ENCODE assay signal across 1 cellular context in the genomic region with DNA sequence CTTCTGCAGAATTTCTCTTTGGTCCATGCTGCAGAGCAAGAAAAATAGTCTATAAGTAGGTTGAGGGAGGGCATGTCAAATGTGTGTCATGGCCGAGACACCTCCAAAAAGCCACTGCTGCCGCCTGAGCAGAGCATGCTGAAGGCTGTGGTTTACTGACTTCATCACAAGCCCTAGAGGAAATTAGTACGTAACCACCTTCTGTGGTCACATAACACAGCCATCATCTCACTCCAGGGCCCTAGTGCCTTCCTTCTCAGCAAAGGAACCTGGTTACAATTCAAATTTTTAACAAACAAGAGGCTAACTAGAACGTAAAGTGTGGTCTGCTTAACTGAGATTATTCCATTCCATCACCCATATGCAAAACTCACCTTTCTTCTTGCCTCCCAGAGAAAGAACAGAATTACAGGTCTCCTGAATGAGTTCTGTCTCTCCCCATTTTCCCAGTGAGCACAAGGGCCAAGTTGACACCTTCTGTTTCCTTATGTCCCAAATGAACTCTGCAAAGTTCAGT.
TF ChIP-seq lines count a peak whose summit lies in the region.

A gene (minus strand): TSS at position 116 of the 517 bp plus-strand sequence.

TF ChIP-seq in GM12878, 131 proteins besides CTCF, POLR2A, EP300 and RAD21 (continued from another document and continues in another):
- TF ChIP-seq, protein P1, sequence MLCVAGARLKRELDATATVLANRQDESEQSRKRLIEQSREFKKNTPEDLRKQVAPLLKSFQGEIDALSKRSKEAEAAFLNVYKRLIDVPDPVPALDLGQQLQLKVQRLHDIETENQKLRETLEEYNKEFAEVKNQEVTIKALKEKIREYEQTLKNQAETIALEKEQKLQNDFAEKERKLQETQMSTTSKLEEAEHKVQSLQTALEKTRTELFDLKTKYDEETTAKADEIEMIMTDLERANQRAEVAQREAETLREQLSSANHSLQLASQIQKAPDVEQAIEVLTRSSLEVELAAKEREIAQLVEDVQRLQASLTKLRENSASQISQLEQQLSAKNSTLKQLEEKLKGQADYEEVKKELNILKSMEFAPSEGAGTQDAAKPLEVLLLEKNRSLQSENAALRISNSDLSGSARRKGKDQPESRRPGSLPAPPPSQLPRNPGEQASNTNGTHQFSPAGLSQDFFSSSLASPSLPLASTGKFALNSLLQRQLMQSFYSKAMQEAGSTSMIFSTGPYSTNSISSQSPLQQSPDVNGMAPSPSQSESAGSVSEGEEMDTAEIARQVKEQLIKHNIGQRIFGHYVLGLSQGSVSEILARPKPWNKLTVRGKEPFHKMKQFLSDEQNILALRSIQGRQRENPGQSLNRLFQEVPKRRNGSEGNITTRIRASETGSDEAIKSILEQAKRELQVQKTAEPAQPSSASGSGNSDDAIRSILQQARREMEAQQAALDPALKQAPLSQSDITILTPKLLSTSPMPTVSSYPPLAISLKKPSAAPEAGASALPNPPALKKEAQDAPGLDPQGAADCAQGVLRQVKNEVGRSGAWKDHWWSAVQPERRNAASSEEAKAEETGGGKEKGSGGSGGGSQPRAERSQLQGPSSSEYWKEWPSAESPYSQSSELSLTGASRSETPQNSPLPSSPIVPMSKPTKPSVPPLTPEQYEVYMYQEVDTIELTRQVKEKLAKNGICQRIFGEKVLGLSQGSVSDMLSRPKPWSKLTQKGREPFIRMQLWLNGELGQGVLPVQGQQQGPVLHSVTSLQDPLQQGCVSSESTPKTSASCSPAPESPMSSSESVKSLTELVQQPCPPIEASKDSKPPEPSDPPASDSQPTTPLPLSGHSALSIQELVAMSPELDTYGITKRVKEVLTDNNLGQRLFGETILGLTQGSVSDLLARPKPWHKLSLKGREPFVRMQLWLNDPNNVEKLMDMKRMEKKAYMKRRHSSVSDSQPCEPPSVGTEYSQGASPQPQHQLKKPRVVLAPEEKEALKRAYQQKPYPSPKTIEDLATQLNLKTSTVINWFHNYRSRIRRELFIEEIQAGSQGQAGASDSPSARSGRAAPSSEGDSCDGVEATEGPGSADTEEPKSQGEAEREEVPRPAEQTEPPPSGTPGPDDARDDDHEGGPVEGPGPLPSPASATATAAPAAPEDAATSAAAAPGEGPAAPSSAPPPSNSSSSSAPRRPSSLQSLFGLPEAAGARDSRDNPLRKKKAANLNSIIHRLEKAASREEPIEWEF (IDR thresholded peaks at IDR 0.05; ENCODE audit: insufficient replicate concordance, low read depth, low read length) = no peak
- peak; percentile 93 for TF ChIP-seq YY1 (IDR thresholded peaks at IDR 0.05; ENCODE audit: low read depth, low read length)
- TF ChIP-seq, protein P2, sequence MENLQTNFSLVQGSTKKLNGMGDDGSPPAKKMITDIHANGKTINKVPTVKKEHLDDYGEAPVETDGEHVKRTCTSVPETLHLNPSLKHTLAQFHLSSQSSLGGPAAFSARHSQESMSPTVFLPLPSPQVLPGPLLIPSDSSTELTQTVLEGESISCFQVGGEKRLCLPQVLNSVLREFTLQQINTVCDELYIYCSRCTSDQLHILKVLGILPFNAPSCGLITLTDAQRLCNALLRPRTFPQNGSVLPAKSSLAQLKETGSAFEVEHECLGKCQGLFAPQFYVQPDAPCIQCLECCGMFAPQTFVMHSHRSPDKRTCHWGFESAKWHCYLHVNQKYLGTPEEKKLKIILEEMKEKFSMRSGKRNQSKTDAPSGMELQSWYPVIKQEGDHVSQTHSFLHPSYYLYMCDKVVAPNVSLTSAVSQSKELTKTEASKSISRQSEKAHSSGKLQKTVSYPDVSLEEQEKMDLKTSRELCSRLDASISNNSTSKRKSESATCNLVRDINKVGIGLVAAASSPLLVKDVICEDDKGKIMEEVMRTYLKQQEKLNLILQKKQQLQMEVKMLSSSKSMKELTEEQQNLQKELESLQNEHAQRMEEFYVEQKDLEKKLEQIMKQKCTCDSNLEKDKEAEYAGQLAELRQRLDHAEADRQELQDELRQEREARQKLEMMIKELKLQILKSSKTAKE (IDR thresholded peaks at IDR 0.05; ENCODE audit: low read depth, poor library complexity, severe bottlenecking) = peak; percentile 85
- 0 out of 2 replicates have a peak, but pooled peaks have one; percentile 19 for TF ChIP-seq NR2F1 (conservative IDR thresholded peaks at IDR 0.05)
- TF ChIP-seq, protein P3, sequence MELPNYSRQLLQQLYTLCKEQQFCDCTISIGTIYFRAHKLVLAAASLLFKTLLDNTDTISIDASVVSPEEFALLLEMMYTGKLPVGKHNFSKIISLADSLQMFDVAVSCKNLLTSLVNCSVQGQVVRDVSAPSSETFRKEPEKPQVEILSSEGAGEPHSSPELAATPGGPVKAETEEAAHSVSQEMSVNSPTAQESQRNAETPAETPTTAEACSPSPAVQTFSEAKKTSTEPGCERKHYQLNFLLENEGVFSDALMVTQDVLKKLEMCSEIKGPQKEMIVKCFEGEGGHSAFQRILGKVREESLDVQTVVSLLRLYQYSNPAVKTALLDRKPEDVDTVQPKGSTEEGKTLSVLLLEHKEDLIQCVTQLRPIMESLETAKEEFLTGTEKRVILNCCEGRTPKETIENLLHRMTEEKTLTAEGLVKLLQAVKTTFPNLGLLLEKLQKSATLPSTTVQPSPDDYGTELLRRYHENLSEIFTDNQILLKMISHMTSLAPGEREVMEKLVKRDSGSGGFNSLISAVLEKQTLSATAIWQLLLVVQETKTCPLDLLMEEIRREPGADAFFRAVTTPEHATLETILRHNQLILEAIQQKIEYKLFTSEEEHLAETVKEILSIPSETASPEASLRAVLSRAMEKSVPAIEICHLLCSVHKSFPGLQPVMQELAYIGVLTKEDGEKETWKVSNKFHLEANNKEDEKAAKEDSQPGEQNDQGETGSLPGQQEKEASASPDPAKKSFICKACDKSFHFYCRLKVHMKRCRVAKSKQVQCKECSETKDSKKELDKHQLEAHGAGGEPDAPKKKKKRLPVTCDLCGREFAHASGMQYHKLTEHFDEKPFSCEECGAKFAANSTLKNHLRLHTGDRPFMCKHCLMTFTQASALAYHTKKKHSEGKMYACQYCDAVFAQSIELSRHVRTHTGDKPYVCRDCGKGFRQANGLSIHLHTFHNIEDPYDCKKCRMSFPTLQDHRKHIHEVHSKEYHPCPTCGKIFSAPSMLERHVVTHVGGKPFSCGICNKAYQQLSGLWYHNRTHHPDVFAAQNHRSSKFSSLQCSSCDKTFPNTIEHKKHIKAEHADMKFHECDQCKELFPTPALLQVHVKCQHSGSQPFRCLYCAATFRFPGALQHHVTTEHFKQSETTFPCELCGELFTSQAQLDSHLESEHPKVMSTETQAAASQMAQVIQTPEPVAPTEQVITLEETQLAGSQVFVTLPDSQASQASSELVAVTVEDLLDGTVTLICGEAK (IDR thresholded peaks at IDR 0.05; ENCODE audit: borderline replicate concordance) = peak; percentile 23; the same call in 1 of the 2 replicates
- TF ChIP-seq, protein P4, sequence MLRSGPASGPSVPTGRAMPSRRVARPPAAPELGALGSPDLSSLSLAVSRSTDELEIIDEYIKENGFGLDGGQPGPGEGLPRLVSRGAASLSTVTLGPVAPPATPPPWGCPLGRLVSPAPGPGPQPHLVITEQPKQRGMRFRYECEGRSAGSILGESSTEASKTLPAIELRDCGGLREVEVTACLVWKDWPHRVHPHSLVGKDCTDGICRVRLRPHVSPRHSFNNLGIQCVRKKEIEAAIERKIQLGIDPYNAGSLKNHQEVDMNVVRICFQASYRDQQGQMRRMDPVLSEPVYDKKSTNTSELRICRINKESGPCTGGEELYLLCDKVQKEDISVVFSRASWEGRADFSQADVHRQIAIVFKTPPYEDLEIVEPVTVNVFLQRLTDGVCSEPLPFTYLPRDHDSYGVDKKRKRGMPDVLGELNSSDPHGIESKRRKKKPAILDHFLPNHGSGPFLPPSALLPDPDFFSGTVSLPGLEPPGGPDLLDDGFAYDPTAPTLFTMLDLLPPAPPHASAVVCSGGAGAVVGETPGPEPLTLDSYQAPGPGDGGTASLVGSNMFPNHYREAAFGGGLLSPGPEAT (IDR thresholded peaks at IDR 0.05; ENCODE audit: low read depth) = peak; percentile 94
- TF ChIP-seq, protein P5, sequence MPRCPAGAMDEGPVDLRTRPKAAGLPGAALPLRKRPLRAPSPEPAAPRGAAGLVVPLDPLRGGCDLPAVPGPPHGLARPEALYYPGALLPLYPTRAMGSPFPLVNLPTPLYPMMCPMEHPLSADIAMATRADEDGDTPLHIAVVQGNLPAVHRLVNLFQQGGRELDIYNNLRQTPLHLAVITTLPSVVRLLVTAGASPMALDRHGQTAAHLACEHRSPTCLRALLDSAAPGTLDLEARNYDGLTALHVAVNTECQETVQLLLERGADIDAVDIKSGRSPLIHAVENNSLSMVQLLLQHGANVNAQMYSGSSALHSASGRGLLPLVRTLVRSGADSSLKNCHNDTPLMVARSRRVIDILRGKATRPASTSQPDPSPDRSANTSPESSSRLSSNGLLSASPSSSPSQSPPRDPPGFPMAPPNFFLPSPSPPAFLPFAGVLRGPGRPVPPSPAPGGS (IDR thresholded peaks at IDR 0.05; ENCODE audit: borderline replicate concordance, insufficient read depth, low read depth, low read length, poor library complexity, severe bottlenecking) = no peak
- TF ChIP-seq EED (IDR thresholded peaks at IDR 0.05; ENCODE audit: low read depth) = peak; percentile 58
- TF ChIP-seq HDAC6 (IDR thresholded peaks at IDR 0.05; ENCODE audit: unreplicated experiment) = no peak
- no peak for TF ChIP-seq KDM1A (IDR thresholded peaks at IDR 0.05; ENCODE audit: borderline replicate concordance)
- TF ChIP-seq, protein P6, sequence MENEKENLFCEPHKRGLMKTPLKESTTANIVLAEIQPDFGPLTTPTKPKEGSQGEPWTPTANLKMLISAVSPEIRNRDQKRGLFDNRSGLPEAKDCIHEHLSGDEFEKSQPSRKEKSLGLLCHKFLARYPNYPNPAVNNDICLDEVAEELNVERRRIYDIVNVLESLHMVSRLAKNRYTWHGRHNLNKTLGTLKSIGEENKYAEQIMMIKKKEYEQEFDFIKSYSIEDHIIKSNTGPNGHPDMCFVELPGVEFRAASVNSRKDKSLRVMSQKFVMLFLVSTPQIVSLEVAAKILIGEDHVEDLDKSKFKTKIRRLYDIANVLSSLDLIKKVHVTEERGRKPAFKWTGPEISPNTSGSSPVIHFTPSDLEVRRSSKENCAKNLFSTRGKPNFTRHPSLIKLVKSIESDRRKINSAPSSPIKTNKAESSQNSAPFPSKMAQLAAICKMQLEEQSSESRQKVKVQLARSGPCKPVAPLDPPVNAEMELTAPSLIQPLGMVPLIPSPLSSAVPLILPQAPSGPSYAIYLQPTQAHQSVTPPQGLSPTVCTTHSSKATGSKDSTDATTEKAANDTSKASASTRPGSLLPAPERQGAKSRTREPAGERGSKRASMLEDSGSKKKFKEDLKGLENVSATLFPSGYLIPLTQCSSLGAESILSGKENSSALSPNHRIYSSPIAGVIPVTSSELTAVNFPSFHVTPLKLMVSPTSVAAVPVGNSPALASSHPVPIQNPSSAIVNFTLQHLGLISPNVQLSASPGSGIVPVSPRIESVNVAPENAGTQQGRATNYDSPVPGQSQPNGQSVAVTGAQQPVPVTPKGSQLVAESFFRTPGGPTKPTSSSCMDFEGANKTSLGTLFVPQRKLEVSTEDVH (IDR thresholded peaks at IDR 0.05; ENCODE audit: low read depth, partially characterized antibody) = peak; percentile 59
- peak; percentile 93 for TF ChIP-seq BCL11A (IDR thresholded peaks at IDR 0.05; ENCODE audit: low read depth, low read length)
- TF ChIP-seq, protein P7, sequence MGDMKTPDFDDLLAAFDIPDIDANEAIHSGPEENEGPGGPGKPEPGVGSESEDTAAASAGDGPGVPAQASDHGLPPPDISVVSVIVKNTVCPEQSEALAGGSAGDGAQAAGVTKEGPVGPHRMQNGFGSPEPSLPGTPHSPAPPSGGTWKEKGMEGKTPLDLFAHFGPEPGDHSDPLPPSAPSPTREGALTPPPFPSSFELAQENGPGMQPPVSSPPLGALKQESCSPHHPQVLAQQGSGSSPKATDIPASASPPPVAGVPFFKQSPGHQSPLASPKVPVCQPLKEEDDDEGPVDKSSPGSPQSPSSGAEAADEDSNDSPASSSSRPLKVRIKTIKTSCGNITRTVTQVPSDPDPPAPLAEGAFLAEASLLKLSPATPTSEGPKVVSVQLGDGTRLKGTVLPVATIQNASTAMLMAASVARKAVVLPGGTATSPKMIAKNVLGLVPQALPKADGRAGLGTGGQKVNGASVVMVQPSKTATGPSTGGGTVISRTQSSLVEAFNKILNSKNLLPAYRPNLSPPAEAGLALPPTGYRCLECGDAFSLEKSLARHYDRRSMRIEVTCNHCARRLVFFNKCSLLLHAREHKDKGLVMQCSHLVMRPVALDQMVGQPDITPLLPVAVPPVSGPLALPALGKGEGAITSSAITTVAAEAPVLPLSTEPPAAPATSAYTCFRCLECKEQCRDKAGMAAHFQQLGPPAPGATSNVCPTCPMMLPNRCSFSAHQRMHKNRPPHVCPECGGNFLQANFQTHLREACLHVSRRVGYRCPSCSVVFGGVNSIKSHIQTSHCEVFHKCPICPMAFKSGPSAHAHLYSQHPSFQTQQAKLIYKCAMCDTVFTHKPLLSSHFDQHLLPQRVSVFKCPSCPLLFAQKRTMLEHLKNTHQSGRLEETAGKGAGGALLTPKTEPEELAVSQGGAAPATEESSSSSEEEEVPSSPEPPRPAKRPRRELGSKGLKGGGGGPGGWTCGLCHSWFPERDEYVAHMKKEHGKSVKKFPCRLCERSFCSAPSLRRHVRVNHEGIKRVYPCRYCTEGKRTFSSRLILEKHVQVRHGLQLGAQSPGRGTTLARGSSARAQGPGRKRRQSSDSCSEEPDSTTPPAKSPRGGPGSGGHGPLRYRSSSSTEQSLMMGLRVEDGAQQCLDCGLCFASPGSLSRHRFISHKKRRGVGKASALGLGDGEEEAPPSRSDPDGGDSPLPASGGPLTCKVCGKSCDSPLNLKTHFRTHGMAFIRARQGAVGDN (IDR thresholded peaks at IDR 0.05) = peak; percentile 91
- TF ChIP-seq MEF2B (IDR thresholded peaks at IDR 0.05; ENCODE audit: partially characterized antibody, poor library complexity, severe bottlenecking) = peak; percentile 46
- TF ChIP-seq SMARCA5 (IDR thresholded peaks at IDR 0.05) = peak; percentile 54; the same call in 1 of the 2 replicates
- 0 out of 3 replicates have a peak, but pooled peaks of 1 of the 2 experiments have one; percentile 20 for TF ChIP-seq EGR1 (IDR thresholded peaks at IDR 0.05; ENCODE audit: borderline replicate concordance in 1 of 2, low read depth in 2 of 2, low read length in 2 of 2)
- peak; percentile 69; the same call in 1 of the 2 replicates for TF ChIP-seq SMAD5 (IDR thresholded peaks at IDR 0.05; ENCODE audit: low read depth)
- no peak for TF ChIP-seq WRNIP1 (IDR thresholded peaks at IDR 0.05; ENCODE audit: borderline replicate concordance, low read depth, low read length)
- TF ChIP-seq JUND (IDR thresholded peaks at IDR 0.05; ENCODE audit: low read depth, low read length) = peak; percentile 68; the same call in 1 of the 2 replicates
- 0 out of 2 replicates have a peak, but pooled peaks have one; percentile 64 for TF ChIP-seq CBX5 (IDR thresholded peaks at IDR 0.05; ENCODE audit: low read depth)
- peak; percentile 95 for TF ChIP-seq POLR2AphosphoS5 (IDR thresholded peaks at IDR 0.05; ENCODE audit: low read length)
- peak; percentile 14; the same call in 1 of the 2 replicates for TF ChIP-seq BACH1 (IDR thresholded peaks at IDR 0.05; ENCODE audit: borderline replicate concordance)
- TF ChIP-seq RAD51 (IDR thresholded peaks at IDR 0.05) = peak; percentile 58
- TF ChIP-seq, protein P8, sequence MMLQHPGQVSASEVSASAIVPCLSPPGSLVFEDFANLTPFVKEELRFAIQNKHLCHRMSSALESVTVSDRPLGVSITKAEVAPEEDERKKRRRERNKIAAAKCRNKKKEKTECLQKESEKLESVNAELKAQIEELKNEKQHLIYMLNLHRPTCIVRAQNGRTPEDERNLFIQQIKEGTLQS (IDR thresholded peaks at IDR 0.05; ENCODE audit: borderline replicate concordance, extremely low read depth, low read depth, low read length) = no peak
- TF ChIP-seq TBL1XR1 (IDR thresholded peaks at IDR 0.05; ENCODE audit: low read depth, low read length) = no peak
- TF ChIP-seq FOXM1 (IDR thresholded peaks at IDR 0.05; ENCODE audit: low read depth, low read length) = peak; percentile 79
- TF ChIP-seq RELA (IDR thresholded peaks at IDR 0.05; ENCODE audit: borderline replicate concordance, partially characterized antibody) = peak; percentile 42
- peak; percentile 65 for TF ChIP-seq SMAD1 (IDR thresholded peaks at IDR 0.05; ENCODE audit: low read depth, partially characterized antibody)
- TF ChIP-seq HDAC2 (IDR thresholded peaks at IDR 0.05) = no peak
